Comparison of ENCODE assay signal across 8 cellular contexts in genomic region chr6:6788394-6789020, GRCh38.
A peak's percentile ranks its signal among the peaks of the same experiment; 100 is the strongest.
DNase-seq lines count a peak whose midpoint lies in the region; ATAC-seq and TF ChIP-seq lines count a peak whose summit lies in the region.

No MANE protein-coding gene starts in this region.

- TF ChIP-seq CTCF in DND-41 (IDR thresholded peaks at IDR 0.05; ENCODE audit: borderline replicate concordance, extremely low read depth, low read length, poor library complexity, severe bottlenecking) (peak; percentile 57), HFF-Myc (IDR thresholded peaks at IDR 0.05; ENCODE audit: low read depth, low read length, missing control alignments) (peak; percentile 32), OCI-LY7 (conservative IDR thresholded peaks at IDR 0.05; ENCODE audit: low read length) (peak; percentile 66), foreskin fibroblast (IDR thresholded peaks at IDR 0.05; ENCODE audit: low read depth, low read length) (peak; percentile 33), thyroid gland (IDR thresholded peaks at IDR 0.05) (peak in 2 of 6 experiments; percentile 7 to 25)

- no peaks in the 10 kb centered on the region for H3K79me2 ChIP-seq in DND-41 (ENCODE audit: insufficient read depth, low read length)
- H3K79me2 ChIP-seq in OCI-LY7 (ENCODE audit: insufficient read depth, low read depth, low read length) = no peaks in the 10 kb centered on the region

- H2AFZ ChIP-seq in DND-41 (ENCODE audit: low read depth, low read length) (no peak overlapping the region), OCI-LY7 (ENCODE audit: low read length) (no peak overlapping the region)

- DNase-seq in DND-41 = no peak
- no peak for DNase-seq in HFF-Myc (ENCODE audit: extremely low read depth, low read depth)
- DNase-seq in OCI-LY7 (ENCODE audit: low spot score) = peak; percentile 12
- no peak for DNase-seq in foreskin fibroblast
- no peak for DNase-seq in thyroid gland
- no peak for DNase-seq in DMS79 (lab: John Stamatoyannopoulos, UW)
- DNase-seq in activated T-cell treated with anti-CD3 and anti-CD28 coated beads, Interleukin-2, amount 50 U/mL, for 48 hours = no peak

- BruUV-seq in OCI-LY7 (replicated peaks; lab: Mats Ljungman, UMichigan) = no TSS peak

- no peak overlapping the region for H3K4me2 ChIP-seq in DND-41 (ENCODE audit: insufficient read depth, low read length)
- no peak overlapping the region for H3K4me2 ChIP-seq in OCI-LY7 (ENCODE audit: low read length)

- H3K9me3 ChIP-seq in DND-41 (ENCODE audit: insufficient read depth, low read length, severe bottlenecking) (no peaks in the 10 kb centered on the region), OCI-LY7 (ENCODE audit: low read length) (no peaks in the 10 kb centered on the region), thyroid gland (no peaks in the 10 kb centered on the region)

- no peak overlapping the region for H3K4me3 ChIP-seq in DND-41 (ENCODE audit: low read depth in 1 of 2, low read length in 2 of 2)
- H3K4me3 ChIP-seq in HFF-Myc (replicated peaks; ENCODE audit: low read depth, low read length) = no peak overlapping the region
- no peak overlapping the region for H3K4me3 ChIP-seq in OCI-LY7 (ENCODE audit: low read depth, low read length, poor library complexity, severe bottlenecking)
- no peak overlapping the region for H3K4me3 ChIP-seq in foreskin fibroblast (ENCODE audit: low read depth in 1 of 2, low read length in 2 of 2)
- no peak overlapping the region for H3K4me3 ChIP-seq in thyroid gland (replicated peaks in 1 of 3)

- H3K4me1 ChIP-seq in DND-41 (ENCODE audit: insufficient read depth, low read length) (peaks cover 4% of the 10 kb centered on the region; the same call in 1 of the 2 replicates), OCI-LY7 (ENCODE audit: insufficient read depth, low read length, poor library complexity, severe bottlenecking) (no peaks in the 10 kb centered on the region), thyroid gland (peaks cover 0 to 18% of the 10 kb centered on the region in 2 donors)

- CTCF ChIA-PET in OCI-LY7 (lab: Charles Lee; ENCODE audit: unreplicated experiment) = no interaction called here

- H3K9me2 ChIP-seq in OCI-LY7 (ENCODE audit: insufficient read depth, low read length) = no peaks in the 10 kb centered on the region

- TF ChIP-seq POLR2A in thyroid gland (IDR thresholded peaks at IDR 0.05) = no peak

- ATAC-seq in DND-41 (ENCODE audit: insufficient read depth, low read depth) = no peak
- no peak for ATAC-seq in GM19328 (IDR thresholded peaks at IDR 0.05; ENCODE audit: unreplicated experiment)

- POLR2A ChIA-PET in OCI-LY7 (lab: Charles Lee) = interaction anchor here (0.6 kb wide), 1 partner anchor 88 kb away, joined by 3 read pairs; no protein-coding TSS in a partner anchor

- WGBS in thyroid gland, 2 donors = 90 to 91% methylated on average over 4 of the region's 4 CpGs

- H4K20me1 ChIP-seq in DND-41 (ENCODE audit: insufficient read depth, low read length) (no peaks in the 10 kb centered on the region), OCI-LY7 (ENCODE audit: insufficient read depth, low read length) (no peaks in the 10 kb centered on the region)

- H3K27me3 ChIP-seq in DND-41 (ENCODE audit: insufficient read depth, low read length, poor library complexity) (no peaks in the 10 kb centered on the region), thyroid gland (no peaks in the 10 kb centered on the region)

- H3K9ac ChIP-seq in DND-41 (ENCODE audit: low read depth, low read length) = no peak overlapping the region

- intact Hi-C loops in OCI-LY7 (cut with micrococcal nuclease; ENCODE audit: unreplicated experiment) = no loop called here
- intact Hi-C loops in thyroid gland (cut with DNase I) = no loop called here

- H3K36me3 ChIP-seq in DND-41 (ENCODE audit: insufficient read depth, low read length) = no peaks in the 10 kb centered on the region
- H3K36me3 ChIP-seq in OCI-LY7 (ENCODE audit: insufficient read depth, low read length) = no peaks in the 10 kb centered on the region
- H3K36me3 ChIP-seq in thyroid gland = no peaks in the 10 kb centered on the region

- H3K27ac ChIP-seq in DND-41 (ENCODE audit: low read length) (no peak overlapping the region), OCI-LY7 (ENCODE audit: low read depth, low read length, poor library complexity, severe bottlenecking) (no peak overlapping the region), thyroid gland (no peak overlapping the region)
